Comparison of ENCODE assay signal across 23 cellular contexts in the genomic region with DNA sequence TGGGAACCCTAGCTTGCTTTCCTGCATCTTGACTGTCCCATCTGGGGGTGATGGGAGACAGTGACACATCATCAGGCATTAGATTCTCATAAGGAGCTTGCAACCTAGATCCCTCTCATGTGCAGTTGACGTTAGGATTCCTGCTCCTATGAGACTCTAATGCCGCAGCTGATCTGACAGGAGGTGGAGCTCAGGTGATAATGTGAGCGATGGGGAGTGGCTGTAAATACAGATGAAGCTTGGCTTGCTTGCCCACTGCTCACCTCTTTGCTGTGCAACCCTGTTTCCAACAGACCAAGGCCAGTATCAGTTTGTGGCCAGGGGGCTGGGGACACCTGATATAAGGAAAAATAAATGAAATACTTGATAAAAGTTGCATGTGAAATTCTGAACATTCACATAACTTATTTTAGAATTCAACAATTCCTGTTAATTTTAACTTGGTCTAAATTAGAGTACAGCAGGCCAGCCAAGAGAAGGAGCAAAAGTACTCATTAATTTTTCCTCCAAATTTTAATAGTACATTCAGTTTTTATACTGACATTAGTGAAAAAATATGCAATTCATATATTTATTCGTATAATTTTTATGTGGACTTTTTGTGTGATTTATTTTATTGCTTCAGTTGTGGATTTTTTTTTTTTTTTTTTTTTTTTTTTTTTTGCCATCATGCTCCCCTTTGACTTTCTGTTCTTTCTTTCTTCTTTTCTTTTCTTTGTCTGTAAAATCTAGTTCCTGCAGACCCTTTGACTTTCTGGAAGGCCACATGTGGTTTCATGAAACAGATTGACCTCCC. TPM values are rescaled to one million over a fixed set of nuclear protein-coding genes. Genes with fewer than 3 reads are reported as not detected.
A peak's percentile ranks its signal among the peaks of the same experiment; 100 is the strongest.
DNase-seq lines count a peak whose midpoint lies in the region; ATAC-seq, FAIRE-seq and TF ChIP-seq lines count a peak whose summit lies in the region.
"Had no signal": no experiment of that assay in that cellular context is flagged by ENCODE, and none has a peak within 500 bp of the region (broad histone marks: within the 10 kb centered on the region; RNA-seq: fewer than 3 reads in every experiment).

No MANE protein-coding gene starts in this region.

- peak; percentile 10 for DNase-seq in NCI-H748 (lab: John Stamatoyannopoulos, UW; ENCODE audit: unreplicated experiment)
- DNase-seq in NCI-H748 treated with DMSO at 0.1 percent for 48 hours (lab: John Stamatoyannopoulos, UW) = no peak
- DNase-seq in activated naive CD4-positive, alpha-beta T cell treated with anti-CD3 and anti-CD28 coated beads, Interleukin-2, amount 10 ng/mL, durations not matched to agents 7 days and 5 days = no peak
- no peak for DNase-seq in activated naive CD4-positive, alpha-beta T cell (lab: John Stamatoyannopoulos, UW)
- DNase-seq in activated naive CD8-positive, alpha-beta T cell treated with anti-CD3 and anti-CD28 coated beads, Interleukin-2, amount 50 U/mL, for 24 hours = no peak
- no peak for DNase-seq in pancreas
- DNase-seq in pons (ENCODE audit: low spot score) = no peak
- DNase-seq in SHP77 treated with DMSO at 0.1 percent for 48 hours (lab: John Stamatoyannopoulos, UW) = no peak
- DNase-seq: ACHN; CD4-positive, alpha-beta T cell; COR-L47; DMS79; HFFc6; KBM-7; MM.1S; NCI-H1048; NCI-H1417 treated with DMSO at 0.1 percent for 48 hours; NCI-H187 treated with DMSO at 0.1 percent for 48 hours; NCI-H69 had no signal

- peak; percentile 9 for FAIRE-seq in pancreas (lab: Jason Lieb, UNC)
- FAIRE-seq: H54 had no signal

- peak overlapping the region; percentile 11 for H3K27ac Mint-ChIP-seq in activated naive CD4-positive, alpha-beta T cell treated with anti-CD3 and anti-CD28 coated beads, Interleukin-2, amount 10 ng/mL, durations not matched to agents 7 days and 5 days
- H3K27ac Mint-ChIP-seq in activated naive CD8-positive, alpha-beta T cell treated with anti-CD3 and anti-CD28 coated beads, Interleukin-2, amount 50 U/mL, for 24 hours = peak overlapping the region; percentile 81
- H3K27ac Mint-ChIP-seq: HFFc6 had no signal

- no peak overlapping the region for H3K4me3 ChIP-seq in pancreas
- H3K4me3 ChIP-seq: BLaER1 had no signal

- no peaks in the 10 kb centered on the region for H3K27me3 Mint-ChIP-seq in activated naive CD4-positive, alpha-beta T cell treated with anti-CD3 and anti-CD28 coated beads, Interleukin-2, amount 10 ng/mL, durations not matched to agents 7 days and 5 days
- H3K27me3 Mint-ChIP-seq in activated naive CD8-positive, alpha-beta T cell treated with anti-CD3 and anti-CD28 coated beads, Interleukin-2, amount 50 U/mL, for 24 hours = no peaks in the 10 kb centered on the region
- H3K27me3 Mint-ChIP-seq: CD4-positive, alpha-beta T cell had no signal

- intact Hi-C loops in pancreas (cut with DNase I) = no loop called here

- no peak for TF ChIP-seq CTCF in pancreas (IDR thresholded peaks at IDR 0.05)

- H3K27ac ChIP-seq in pancreas = no peak overlapping the region
- H3K27ac ChIP-seq: 22Rv1, BLaER1 had no signal

- CTCF ChIA-PET in activated naive CD4-positive, alpha-beta T cell treated with anti-CD3 and anti-CD28 coated beads, Interleukin-2, amount 10 ng/mL, durations not matched to agents 7 days and 5 days (lab: Charles Lee) = interaction anchor here (2.6 kb wide), 1 partner anchor 14 kb away, joined by 8 read pairs; no protein-coding TSS in a partner anchor

- no peak overlapping the region for H3K4me3 Mint-ChIP-seq in activated naive CD4-positive, alpha-beta T cell treated with anti-CD3 and anti-CD28 coated beads, Interleukin-2, amount 10 ng/mL, durations not matched to agents 7 days and 5 days
- peak overlapping the region; percentile 24 for H3K4me3 Mint-ChIP-seq in activated naive CD8-positive, alpha-beta T cell treated with anti-CD3 and anti-CD28 coated beads, Interleukin-2, amount 50 U/mL, for 24 hours
- H3K4me3 Mint-ChIP-seq: CD4-positive, alpha-beta T cell; HFFc6 had no signal

- no peaks in the 10 kb centered on the region for H3K36me3 ChIP-seq in pancreas

- no peak for ATAC-seq in activated naive CD8-positive, alpha-beta T cell treated with anti-CD3 and anti-CD28 coated beads, Interleukin-2, amount 50 U/mL, for 24 hours
- no peak for ATAC-seq in pancreas
- ATAC-seq: Panc1 had no signal

- H3K36me3 Mint-ChIP-seq in activated naive CD4-positive, alpha-beta T cell treated with anti-CD3 and anti-CD28 coated beads, Interleukin-2, amount 10 ng/mL, durations not matched to agents 7 days and 5 days = no peaks in the 10 kb centered on the region
- peaks cover 24% of the 10 kb centered on the region for H3K36me3 Mint-ChIP-seq in activated naive CD8-positive, alpha-beta T cell treated with anti-CD3 and anti-CD28 coated beads, Interleukin-2, amount 50 U/mL, for 24 hours (ENCODE audit: low read depth)

- H3K4me1 ChIP-seq in pancreas = peaks cover 0 to 21% (median 8%) of the 10 kb centered on the region in 3 donors

- no peaks in the 10 kb centered on the region for H3K27me3 ChIP-seq in pancreas
- H3K27me3 ChIP-seq: BLaER1 had no signal

- peaks cover 45% of the 10 kb centered on the region for H3K4me1 Mint-ChIP-seq in activated naive CD4-positive, alpha-beta T cell treated with anti-CD3 and anti-CD28 coated beads, Interleukin-2, amount 10 ng/mL, durations not matched to agents 7 days and 5 days
- H3K4me1 Mint-ChIP-seq in activated naive CD8-positive, alpha-beta T cell treated with anti-CD3 and anti-CD28 coated beads, Interleukin-2, amount 50 U/mL, for 24 hours = peaks cover 59% of the 10 kb centered on the region

- H3K9me3 ChIP-seq in pancreas = no peaks in the 10 kb centered on the region
- H3K9me3 ChIP-seq: BLaER1 had no signal

- 40 to 51% methylated on average over 4 of the region's 4 CpGs for WGBS in pancreas, 2 donors

- no peaks in the 10 kb centered on the region for H3K9me3 Mint-ChIP-seq in activated naive CD4-positive, alpha-beta T cell treated with anti-CD3 and anti-CD28 coated beads, Interleukin-2, amount 10 ng/mL, durations not matched to agents 7 days and 5 days
- H3K9me3 Mint-ChIP-seq in activated naive CD8-positive, alpha-beta T cell treated with anti-CD3 and anti-CD28 coated beads, Interleukin-2, amount 50 U/mL, for 24 hours = no peaks in the 10 kb centered on the region
- H3K9me3 Mint-ChIP-seq: CD4-positive, alpha-beta T cell; HFFc6 had no signal

RNA-seq across cellular contexts. Expression of a gene that starts 11.4 kb away (rescaled TPM):
- 100 to 1,000 TPM in 2 of 6 donors, 10 to 100 TPM in 4; 47.0 to 193 (median 75.3) TPM for total RNA-seq in pancreas
- polyA plus RNA-seq in pancreas = 100 to 1,000 TPM in 1 of 2 donors, 10 to 100 TPM in 1; 93.3 to 242 TPM
